In genomic region chr10:32955299-32955772, GRCh38 we compare ENCODE assay signal across 9 cellular contexts. TPM values are rescaled to one million over a fixed set of nuclear protein-coding genes. Genes with fewer than 3 reads are reported as not detected.
DNase-seq lines count a peak whose midpoint lies in the region; ATAC-seq and TF ChIP-seq lines count a peak whose summit lies in the region.
"Had no signal": no experiment of that assay in that cellular context is flagged by ENCODE, and none has a peak within 500 bp of the region (broad histone marks: within the 10 kb centered on the region; RNA-seq: fewer than 3 reads in every experiment).

No MANE protein-coding gene starts in this region.

- no peaks in the 10 kb centered on the region for H3K36me3 ChIP-seq in stomach smooth muscle (ENCODE audit: control insufficient read depth in 2 of 2, insufficient read depth in 2 of 2, low read length in 2 of 2)
- no peaks in the 10 kb centered on the region for H3K36me3 ChIP-seq in Peyer's patch

- intact Hi-C loops in activated CD4-positive, alpha-beta T cell treated with anti-CD3 and anti-CD28 coated beads for 36 hours (cut with DNase I, micrococcal nuclease), result loop anchor here (5.0 to 10.0 kb wide), 2 partner anchors 297 to 581 kb away; no protein-coding TSS in a partner anchor
- intact Hi-C loops in activated T-helper 2 cell treated with anti-CD3 and anti-CD28 coated beads, Interferon-gamma antibody, Interleukin-2, Interleukin-4, amounts not matched to agents 10 μg/mL and 5 μg/mL and 100 μg/mL, durations not matched to agents 14 hours and 24 hours and 36 hours (cut with micrococcal nuclease), result loop anchor here (5.0 kb wide), 2 partner anchors 182 to 508 kb away; partner anchors contain the start of gene CCDC7

- no peak for DNase-seq in activated CD4-positive, alpha-beta T cell treated with anti-CD3 and anti-CD28 coated beads for 36 hours
- DNase-seq in activated CD4-positive, alpha-beta T cell treated with anti-CD3 and anti-CD28 coated beads for 1 hour, result no peak
- no peak for DNase-seq in activated T-helper 2 cell treated with anti-CD3 and anti-CD28 coated beads, Interferon-gamma antibody, Interleukin-2, Interleukin-4, amounts not matched to agents 10 μg/mL and 5 μg/mL and 100 μg/mL, durations not matched to agents 14 hours and 24 hours and 36 hours (ENCODE audit: low spot score)
- DNase-seq in immature natural killer cell, result no peak
- DNase-seq in left lobe of liver (ENCODE audit: low spot score), result no peak
- no peak for DNase-seq in Peyer's patch

- H3K4me3 ChIP-seq in stomach smooth muscle (ENCODE audit: low read length in 2 of 2) (peak overlapping the region; percentile 91 to 92), Peyer's patch (peak overlapping the region in 2 of 4 donors; percentile 75 to 96)

- no peak for TF ChIP-seq CTCF in Peyer's patch (IDR thresholded peaks at IDR 0.05)

- peak overlapping the region; percentile 73 for H3K4me3 Mint-ChIP-seq in activated CD4-positive, alpha-beta T cell treated with anti-CD3 and anti-CD28 coated beads for 36 hours
- H3K4me3 Mint-ChIP-seq in activated T-helper 2 cell treated with anti-CD3 and anti-CD28 coated beads, Interferon-gamma antibody, Interleukin-2, Interleukin-4, amounts not matched to agents 10 μg/mL and 5 μg/mL and 100 μg/mL, durations not matched to agents 14 hours and 24 hours and 36 hours (ENCODE audit: low read depth), result peak overlapping the region; percentile 41
- H3K4me3 Mint-ChIP-seq in immature natural killer cell, result peak overlapping the region; percentile 71 to 88 (median 76)

- H3K9me3 Mint-ChIP-seq in activated CD4-positive, alpha-beta T cell treated with anti-CD3 and anti-CD28 coated beads for 36 hours (ENCODE audit: low read depth), result no peaks in the 10 kb centered on the region
- H3K9me3 Mint-ChIP-seq in activated T-helper 2 cell treated with anti-CD3 and anti-CD28 coated beads, Interferon-gamma antibody, Interleukin-2, Interleukin-4, amounts not matched to agents 10 μg/mL and 5 μg/mL and 100 μg/mL, durations not matched to agents 14 hours and 24 hours and 36 hours, result no peaks in the 10 kb centered on the region
- H3K9me3 Mint-ChIP-seq in immature natural killer cell, result no peaks in the 10 kb centered on the region
- H3K9me3 Mint-ChIP-seq: CD14-positive monocyte had no signal

- no peak for TF ChIP-seq POLR2A in Peyer's patch (IDR thresholded peaks at IDR 0.05)

- H3K27ac Mint-ChIP-seq in activated CD4-positive, alpha-beta T cell treated with anti-CD3 and anti-CD28 coated beads for 36 hours, result peak overlapping the region; percentile 39
- H3K27ac Mint-ChIP-seq in activated T-helper 2 cell treated with anti-CD3 and anti-CD28 coated beads, Interferon-gamma antibody, Interleukin-2, Interleukin-4, amounts not matched to agents 10 μg/mL and 5 μg/mL and 100 μg/mL, durations not matched to agents 14 hours and 24 hours and 36 hours, result no peak overlapping the region
- H3K27ac Mint-ChIP-seq in immature natural killer cell, result peak overlapping the region; percentile 60 to 92 (median 85)

- CTCF ChIA-PET in activated CD4-positive, alpha-beta T cell treated with anti-CD3 and anti-CD28 coated beads for 36 hours (lab: Charles Lee), result interaction anchor here (1.3 to 1.5 kb wide), 2 partner anchors 19 to 54 kb away, joined by 5 to 6 read pairs; no protein-coding TSS in a partner anchor

- ATAC-seq in activated CD4-positive, alpha-beta T cell treated with anti-CD3 and anti-CD28 coated beads for 36 hours, result no peak
- ATAC-seq in GM21717 (IDR thresholded peaks at IDR 0.05; ENCODE audit: unreplicated experiment) (no peak), left lobe of liver (no peak)

- peaks cover 65% of the 10 kb centered on the region for H3K4me1 Mint-ChIP-seq in activated CD4-positive, alpha-beta T cell treated with anti-CD3 and anti-CD28 coated beads for 36 hours
- peaks cover 56% of the 10 kb centered on the region for H3K4me1 Mint-ChIP-seq in activated T-helper 2 cell treated with anti-CD3 and anti-CD28 coated beads, Interferon-gamma antibody, Interleukin-2, Interleukin-4, amounts not matched to agents 10 μg/mL and 5 μg/mL and 100 μg/mL, durations not matched to agents 14 hours and 24 hours and 36 hours (ENCODE audit: low read depth)
- peaks cover 79 to 84% of the 10 kb centered on the region in 2 donors for H3K4me1 Mint-ChIP-seq in immature natural killer cell

- peaks cover 7% of the 10 kb centered on the region for H3K27me3 Mint-ChIP-seq in activated CD4-positive, alpha-beta T cell treated with anti-CD3 and anti-CD28 coated beads for 36 hours
- H3K27me3 Mint-ChIP-seq in activated T-helper 2 cell treated with anti-CD3 and anti-CD28 coated beads, Interferon-gamma antibody, Interleukin-2, Interleukin-4, amounts not matched to agents 10 μg/mL and 5 μg/mL and 100 μg/mL, durations not matched to agents 14 hours and 24 hours and 36 hours (ENCODE audit: low read depth), result no peaks in the 10 kb centered on the region
- H3K27me3 Mint-ChIP-seq in immature natural killer cell (ENCODE audit: low read depth in 3 of 3), result peaks cover 7 to 11% (median 10%) of the 10 kb centered on the region in 3 donors

- H3K27me3 ChIP-seq in stomach smooth muscle (ENCODE audit: control insufficient read depth in 1 of 2, insufficient read depth in 2 of 2, low read length in 2 of 2) (no peaks in the 10 kb centered on the region), Peyer's patch (no peaks in the 10 kb centered on the region)

- H3K27ac ChIP-seq in stomach smooth muscle (ENCODE audit: low read length), result peak overlapping the region; percentile 43
- H3K27ac ChIP-seq in Peyer's patch, result peak overlapping the region in 2 of 4 donors; percentile 34 to 97

- H3K9ac ChIP-seq in stomach smooth muscle (ENCODE audit: low read length in 2 of 2), result peak overlapping the region; percentile 43 to 94

- peaks cover 21% of the 10 kb centered on the region for H3K4me1 ChIP-seq in stomach smooth muscle (ENCODE audit: control insufficient read depth, insufficient read depth, low read length)
- H3K4me1 ChIP-seq in Peyer's patch, result peaks cover 0 to 49% (median 5%) of the 10 kb centered on the region in 4 donors

- H3K9me3 ChIP-seq in stomach smooth muscle (ENCODE audit: control insufficient read depth in 2 of 2, low read length in 2 of 2), result no peaks in the 10 kb centered on the region
- H3K9me3 ChIP-seq in Peyer's patch, result no peaks in the 10 kb centered on the region

- H3K36me3 Mint-ChIP-seq in activated CD4-positive, alpha-beta T cell treated with anti-CD3 and anti-CD28 coated beads for 36 hours (ENCODE audit: low read depth), result no peaks in the 10 kb centered on the region
- H3K36me3 Mint-ChIP-seq in activated T-helper 2 cell treated with anti-CD3 and anti-CD28 coated beads, Interferon-gamma antibody, Interleukin-2, Interleukin-4, amounts not matched to agents 10 μg/mL and 5 μg/mL and 100 μg/mL, durations not matched to agents 14 hours and 24 hours and 36 hours (ENCODE audit: low read depth), result peaks cover 14% of the 10 kb centered on the region
- H3K36me3 Mint-ChIP-seq in immature natural killer cell, result no peaks in the 10 kb centered on the region

- POLR2A ChIA-PET in activated CD4-positive, alpha-beta T cell treated with anti-CD3 and anti-CD28 coated beads for 36 hours (lab: Charles Lee), result interaction anchor here (0.6 to 0.7 kb wide), 2 partner anchors 146 to 198 kb away, joined by 3 read pairs; no protein-coding TSS in a partner anchor

RNA-seq across cellular contexts. Expression of gene ITGB1, which starts 2.7 kb away (rescaled TPM):
- 10 to 100 TPM; 57.6 to 68.9 TPM for total RNA-seq in activated CD4-positive, alpha-beta T cell treated with anti-CD3 and anti-CD28 coated beads for 36 hours
- total RNA-seq in activated T-helper 2 cell treated with anti-CD3 and anti-CD28 coated beads, Interferon-gamma antibody, Interleukin-2, Interleukin-4, amounts not matched to agents 10 μg/mL and 5 μg/mL and 100 μg/mL, durations not matched to agents 14 hours and 24 hours and 36 hours, result 77.8 and 78.7 TPM in 2 replicates
- polyA plus RNA-seq in immature natural killer cell, result 100 to 1,000 TPM; 241 to 320 (median 276) TPM
- total RNA-seq in left lobe of liver, result 142 TPM
- 100 to 1,000 TPM in 3 of 4 donors, 10 to 100 TPM in 1; 57.8 to 256 (median 162) TPM for total RNA-seq in Peyer's patch
